In genomic region chr2:179218848-179219594, GRCh38 we compare ENCODE assay signal across 1 cellular context.
TF ChIP-seq lines count a peak whose summit lies in the region.

No MANE protein-coding gene starts in this region.

TF ChIP-seq in HepG2, 621 proteins besides CTCF, POLR2A, EP300 and RAD21 (continued from another document and continues in another):
- TF ChIP-seq ZNF609 (CRISPR knock-in tag; IDR thresholded peaks at IDR 0.05; ENCODE audit: borderline replicate concordance) = no peak
- TF ChIP-seq TIGD3 (CRISPR knock-in tag; IDR thresholded peaks at IDR 0.05; ENCODE audit: borderline replicate concordance) = no peak
- no peak for TF ChIP-seq ZNF234 (CRISPR knock-in tag; conservative IDR thresholded peaks at IDR 0.05)
- peak; percentile 58 for TF ChIP-seq RBM22 (optimal IDR thresholded peaks at IDR 0.05; ENCODE audit: low read length)
- TF ChIP-seq ZNF546 (CRISPR knock-in tag; conservative IDR thresholded peaks at IDR 0.05) = no peak
- no peak for TF ChIP-seq ZNF547 (CRISPR knock-in tag; IDR thresholded peaks at IDR 0.05)
- no peak for TF ChIP-seq SUZ12 (IDR thresholded peaks at IDR 0.05; ENCODE audit: low read depth, low read length)
- TF ChIP-seq ZNF205 (CRISPR knock-in tag; IDR thresholded peaks at IDR 0.05) = 0 out of 2 replicates have a peak, but pooled peaks have one; percentile 39
- no peak for TF ChIP-seq HIVEP1 (CRISPR knock-in tag; IDR thresholded peaks at IDR 0.05)
- TF ChIP-seq ZNF850 (CRISPR knock-in tag; conservative IDR thresholded peaks at IDR 0.05) = no peak
- TF ChIP-seq ZBTB38 (CRISPR knock-in tag; IDR thresholded peaks at IDR 0.05) = no peak
- TF ChIP-seq HMG20A (CRISPR knock-in tag; IDR thresholded peaks at IDR 0.05; ENCODE audit: borderline replicate concordance) = peak; percentile 15; the same call in 1 of the 2 replicates
- peak; percentile 58; the same call in 1 of the 2 replicates for TF ChIP-seq KAT8 (CRISPR knock-in tag; IDR thresholded peaks at IDR 0.05)
- no peak for TF ChIP-seq ZNF335 (CRISPR knock-in tag; IDR thresholded peaks at IDR 0.05)
- TF ChIP-seq ZNF10 (CRISPR knock-in tag; IDR thresholded peaks at IDR 0.05; ENCODE audit: borderline replicate concordance, low read depth) = no peak
- no peak for TF ChIP-seq JARID2 (CRISPR knock-in tag; IDR thresholded peaks at IDR 0.05; ENCODE audit: insufficient replicate concordance)
- TF ChIP-seq ZNF263 (CRISPR knock-in tag; IDR thresholded peaks at IDR 0.05) = no peak
- TF ChIP-seq HNF1B (CRISPR knock-in tag; IDR thresholded peaks at IDR 0.05) = no peak
- no peak for TF ChIP-seq ZBTB44 (CRISPR knock-in tag; IDR thresholded peaks at IDR 0.05)
- TF ChIP-seq EHMT2 (IDR thresholded peaks at IDR 0.05; ENCODE audit: borderline replicate concordance, low read depth, low read length) = no peak
- no peak for TF ChIP-seq GMEB1 (CRISPR knock-in tag; IDR thresholded peaks at IDR 0.05; ENCODE audit: borderline replicate concordance)
- TF ChIP-seq ZNF350 (CRISPR knock-in tag; IDR thresholded peaks at IDR 0.05; ENCODE audit: borderline replicate concordance, low read depth) = no peak
- TF ChIP-seq ZNF660 (CRISPR knock-in tag; IDR thresholded peaks at IDR 0.05; ENCODE audit: borderline replicate concordance, low read depth) = no peak
- no peak for TF ChIP-seq SRSF9 (IDR thresholded peaks at IDR 0.05; ENCODE audit: borderline replicate concordance, insufficient read depth, low read depth, low read length, poor library complexity, severe bottlenecking)
- TF ChIP-seq NFATC3 (CRISPR knock-in tag; IDR thresholded peaks at IDR 0.05) = no peak
- no peak for TF ChIP-seq LBX2 (CRISPR knock-in tag; IDR thresholded peaks at IDR 0.05; ENCODE audit: borderline replicate concordance)
- no peak for TF ChIP-seq ZFY (CRISPR knock-in tag; IDR thresholded peaks at IDR 0.05)
- TF ChIP-seq MED1 (CRISPR knock-in tag; IDR thresholded peaks at IDR 0.05) = 0 out of 2 replicates have a peak, but pooled peaks have one; percentile 32
- TF ChIP-seq SIX1 (CRISPR knock-in tag; IDR thresholded peaks at IDR 0.05; ENCODE audit: borderline replicate concordance) = no peak
- TF ChIP-seq MTF2 (CRISPR knock-in tag; IDR thresholded peaks at IDR 0.05; ENCODE audit: borderline replicate concordance) = no peak
- TF ChIP-seq KDM2A (CRISPR knock-in tag; IDR thresholded peaks at IDR 0.05; ENCODE audit: borderline replicate concordance, low read depth) = no peak
- no peak for TF ChIP-seq FOXK2 (IDR thresholded peaks at IDR 0.05)
- no peak for TF ChIP-seq ZNF790 (CRISPR knock-in tag; IDR thresholded peaks at IDR 0.05; ENCODE audit: borderline replicate concordance)
- no peak for TF ChIP-seq ZNF557 (CRISPR knock-in tag; IDR thresholded peaks at IDR 0.05)
- TF ChIP-seq ZSCAN22 (CRISPR knock-in tag; IDR thresholded peaks at IDR 0.05) = no peak
- no peak for TF ChIP-seq SKI (IDR thresholded peaks at IDR 0.05; ENCODE audit: partially characterized antibody)
- TF ChIP-seq ZNF629 (CRISPR knock-in tag; conservative IDR thresholded peaks at IDR 0.05) = no peak
- TF ChIP-seq ZNF552 (CRISPR knock-in tag; IDR thresholded peaks at IDR 0.05; ENCODE audit: borderline replicate concordance) = no peak
- TF ChIP-seq DMTF1 (CRISPR knock-in tag; IDR thresholded peaks at IDR 0.05) = no peak
- TF ChIP-seq U2AF1 (optimal IDR thresholded peaks at IDR 0.05; ENCODE audit: low read depth, low read length) = no peak
- TF ChIP-seq NCOA2 (CRISPR knock-in tag; IDR thresholded peaks at IDR 0.05) = peak; percentile 26; the same call in 1 of the 2 replicates
- TF ChIP-seq ZNF766 (CRISPR knock-in tag; IDR thresholded peaks at IDR 0.05; ENCODE audit: borderline replicate concordance) = no peak
- no peak for TF ChIP-seq YY1 (IDR thresholded peaks at IDR 0.05; ENCODE audit: insufficient read depth, insufficient replicate concordance, low read depth, low read length)
- no peak for TF ChIP-seq CENPT (CRISPR knock-in tag; IDR thresholded peaks at IDR 0.05; ENCODE audit: low read depth)
- no peak for TF ChIP-seq ZNF44 (CRISPR knock-in tag; IDR thresholded peaks at IDR 0.05)
- no peak for TF ChIP-seq TCF12 (IDR thresholded peaks at IDR 0.05)
- TF ChIP-seq TCF12 (CRISPR knock-in tag; IDR thresholded peaks at IDR 0.05) = no peak
- no peak for TF ChIP-seq ZNF674 (CRISPR knock-in tag; IDR thresholded peaks at IDR 0.05; ENCODE audit: low read depth)
- no peak for TF ChIP-seq NFIC (IDR thresholded peaks at IDR 0.05; ENCODE audit: low read length)
- no peak for TF ChIP-seq AFF4 (CRISPR knock-in tag; IDR thresholded peaks at IDR 0.05)
- TF ChIP-seq ZNF501 (CRISPR knock-in tag; IDR thresholded peaks at IDR 0.05) = no peak
- no peak for TF ChIP-seq IKZF1 (IDR thresholded peaks at IDR 0.05)
- no peak for TF ChIP-seq POGZ (CRISPR knock-in tag; IDR thresholded peaks at IDR 0.05)
- no peak for TF ChIP-seq ARNTL (CRISPR knock-in tag; IDR thresholded peaks at IDR 0.05)
- TF ChIP-seq FOXC1 (CRISPR knock-in tag; IDR thresholded peaks at IDR 0.05; ENCODE audit: borderline replicate concordance) = no peak
- no peak for TF ChIP-seq KDM5B (CRISPR knock-in tag; IDR thresholded peaks at IDR 0.05; ENCODE audit: borderline replicate concordance)
